ENCODE assay signal across 24 cellular contexts in the genomic region with DNA sequence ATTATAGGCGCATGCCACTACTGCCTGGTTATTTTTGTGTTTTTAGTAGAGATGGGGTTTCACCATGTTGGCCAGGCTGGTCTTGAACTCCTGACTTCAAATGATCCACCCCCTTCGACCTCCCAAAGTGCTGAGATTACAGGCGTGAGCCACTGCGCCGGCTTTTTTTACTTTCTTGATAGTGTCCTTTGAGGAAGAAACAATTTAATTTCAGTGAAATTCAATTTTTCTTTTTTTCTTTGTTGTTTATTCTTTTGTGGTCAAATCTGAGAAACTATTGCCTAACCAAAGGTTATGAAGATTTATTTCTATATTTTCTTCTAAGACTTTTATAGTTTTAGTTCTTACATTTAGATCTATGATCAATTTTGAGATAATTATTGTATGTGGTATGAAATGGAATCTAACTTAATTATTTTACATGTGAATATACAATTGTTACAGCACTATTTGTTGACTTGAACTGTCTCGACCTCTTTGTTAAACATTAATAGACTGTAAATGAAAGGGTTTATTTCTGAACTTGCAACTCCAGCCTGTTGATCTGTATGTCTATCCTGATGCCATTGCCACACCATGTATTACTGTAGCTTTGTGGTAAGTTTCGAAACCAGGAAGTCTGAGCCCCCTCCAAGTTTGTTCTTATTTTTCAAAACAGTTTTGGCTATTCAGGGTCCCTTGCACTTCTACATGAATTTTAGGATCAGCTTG. TPM values are rescaled to one million over a fixed set of nuclear protein-coding genes. Genes with fewer than 3 reads are reported as not detected.
DNase-seq lines count a peak whose midpoint lies in the region; ATAC-seq and TF ChIP-seq lines count a peak whose summit lies in the region.
"Had no signal": no experiment of that assay in that cellular context is flagged by ENCODE, and none has a peak within 500 bp of the region (broad histone marks: within the 10 kb centered on the region; RNA-seq: fewer than 3 reads in every experiment).

No MANE protein-coding gene starts in this region.

- H3K27ac ChIP-seq in right atrium auricular region, result no peak overlapping the region
- peak overlapping the region; percentile 47 for H3K27ac ChIP-seq in VCaP
- H3K27ac ChIP-seq: SJCRH30, tibial nerve had no signal

- no peak overlapping the region for H3K4me3 Mint-ChIP-seq in activated T-helper 2 cell treated with anti-CD3 and anti-CD28 coated beads, Interferon-gamma antibody, Interleukin-2, Interleukin-4, amounts not matched to agents 10 μg/mL and 5 μg/mL and 100 μg/mL, durations not matched to agents 14 hours and 24 hours and 36 hours (ENCODE audit: low read depth)
- H3K4me3 Mint-ChIP-seq: endodermal cell; memory B cell; nephron; T-helper 2 cell treated with Interferon-gamma antibody and Interleukin-4, amounts not matched to agents 5 μg/mL and 100 μg/mL, for 36 hours had no signal

- intact Hi-C loops in left ventricle myocardium superior (cut with micrococcal nuclease) (no loop called here), left colon (cut with DNase I, micrococcal nuclease) (no loop called here)
- intact Hi-C loops in activated T-helper 2 cell treated with anti-CD3 and anti-CD28 coated beads, Interferon-gamma antibody, Interleukin-2, Interleukin-4, amounts not matched to agents 10 μg/mL and 5 μg/mL and 100 μg/mL, durations not matched to agents 14 hours and 24 hours and 36 hours (cut with micrococcal nuclease), result no loop called here

- no peaks in the 10 kb centered on the region for H3K36me3 ChIP-seq in right atrium auricular region
- H3K36me3 ChIP-seq: SJCRH30, tibial nerve had no signal

- TF ChIP-seq CTCF in right atrium auricular region (IDR thresholded peaks at IDR 0.05), result no peak
- TF ChIP-seq CTCF in VCaP (conservative IDR thresholded peaks at IDR 0.05), result no peak

- DNase-seq in right atrium auricular region (ENCODE audit: low spot score) (peak; percentile 50), left ventricle myocardium superior (no peak), left colon (no peak)
- no peak for DNase-seq in activated T-helper 2 cell treated with anti-CD3 and anti-CD28 coated beads, Interferon-gamma antibody, Interleukin-2, Interleukin-4, amounts not matched to agents 10 μg/mL and 5 μg/mL and 100 μg/mL, durations not matched to agents 14 hours and 24 hours and 36 hours (ENCODE audit: low spot score)
- DNase-seq: 8988T; activated CD4-positive, alpha-beta T cell treated with anti-CD3 and anti-CD28 coated beads for 1 hour; activated effector memory CD4-positive, alpha-beta T cell treated with anti-CD3 and anti-CD28 coated beads, Interleukin-2, amount 50 U/mL, for 16 hours; C1 segment of cervical spinal cord; endodermal cell; HCEC 1CT; NCI-H1436 treated with DMSO at 0.1 percent for 48 hours; SJCRH30; stimulated activated CD4-positive, alpha-beta T cell treated with anti-CD3 and anti-CD28 coated beads, Interleukin-15, amount 100 ng/mL, for 24 hours; stimulated activated naive CD4-positive, alpha-beta T cell had no signal

- H3K4me1 Mint-ChIP-seq in activated T-helper 2 cell treated with anti-CD3 and anti-CD28 coated beads, Interferon-gamma antibody, Interleukin-2, Interleukin-4, amounts not matched to agents 10 μg/mL and 5 μg/mL and 100 μg/mL, durations not matched to agents 14 hours and 24 hours and 36 hours (ENCODE audit: low read depth), result peaks cover 8% of the 10 kb centered on the region
- H3K4me1 Mint-ChIP-seq: memory B cell had no signal

- ATAC-seq in left ventricle myocardium superior (no peak), left colon (peak; percentile 69), GM21423 (IDR thresholded peaks at IDR 0.05; ENCODE audit: unreplicated experiment) (no peak), GM19023 (IDR thresholded peaks at IDR 0.05; ENCODE audit: unreplicated experiment) (no peak), HG02870 (IDR thresholded peaks at IDR 0.05; ENCODE audit: unreplicated experiment) (no peak)

- H3K4me3 ChIP-seq in right atrium auricular region, result no peak overlapping the region
- H3K4me3 ChIP-seq: SJCRH30, tibial nerve had no signal

- H3K9me3 ChIP-seq in right atrium auricular region, result peaks cover 0 to 3% of the 10 kb centered on the region in 2 donors
- H3K9me3 ChIP-seq: SJCRH30 had no signal

- no peaks in the 10 kb centered on the region for H3K36me3 Mint-ChIP-seq in activated T-helper 2 cell treated with anti-CD3 and anti-CD28 coated beads, Interferon-gamma antibody, Interleukin-2, Interleukin-4, amounts not matched to agents 10 μg/mL and 5 μg/mL and 100 μg/mL, durations not matched to agents 14 hours and 24 hours and 36 hours (ENCODE audit: low read depth)

- no peaks in the 10 kb centered on the region for H3K27me3 ChIP-seq in right atrium auricular region
- H3K27me3 ChIP-seq: SJCRH30, tibial nerve had no signal

- H3K27ac Mint-ChIP-seq in activated T-helper 2 cell treated with anti-CD3 and anti-CD28 coated beads, Interferon-gamma antibody, Interleukin-2, Interleukin-4, amounts not matched to agents 10 μg/mL and 5 μg/mL and 100 μg/mL, durations not matched to agents 14 hours and 24 hours and 36 hours, result no peak overlapping the region
- H3K27ac Mint-ChIP-seq: endodermal cell; memory B cell; nephron; T-helper 2 cell treated with Interferon-gamma antibody and Interleukin-4, amounts not matched to agents 5 μg/mL and 100 μg/mL, for 36 hours had no signal

- H3K9me3 Mint-ChIP-seq in activated T-helper 2 cell treated with anti-CD3 and anti-CD28 coated beads, Interferon-gamma antibody, Interleukin-2, Interleukin-4, amounts not matched to agents 10 μg/mL and 5 μg/mL and 100 μg/mL, durations not matched to agents 14 hours and 24 hours and 36 hours, result peaks cover 10% of the 10 kb centered on the region

- H3K27me3 Mint-ChIP-seq in activated T-helper 2 cell treated with anti-CD3 and anti-CD28 coated beads, Interferon-gamma antibody, Interleukin-2, Interleukin-4, amounts not matched to agents 10 μg/mL and 5 μg/mL and 100 μg/mL, durations not matched to agents 14 hours and 24 hours and 36 hours (ENCODE audit: low read depth), result peaks cover 16% of the 10 kb centered on the region
- H3K27me3 Mint-ChIP-seq: memory B cell had no signal

- H3K4me1 ChIP-seq in right atrium auricular region, result peaks cover 0 to 26% of the 10 kb centered on the region in 2 donors

RNA-seq across cellular contexts. Expression of gene RASSF4, which starts 19.8 kb away (rescaled TPM):
- total RNA-seq in right atrium auricular region (10 to 100 TPM; 43.3 to 43.4 TPM), left ventricle myocardium superior (93.5 TPM), left colon (10 to 100 TPM; 29.4 to 44.7 TPM)
- total RNA-seq in activated T-helper 2 cell treated with anti-CD3 and anti-CD28 coated beads, Interferon-gamma antibody, Interleukin-2, Interleukin-4, amounts not matched to agents 10 μg/mL and 5 μg/mL and 100 μg/mL, durations not matched to agents 14 hours and 24 hours and 36 hours, result 0.66 and 1.7 TPM in 2 replicates

RNA-seq across cellular contexts. Expression of gene TMEM72, which starts 28.7 kb away (rescaled TPM):
- total RNA-seq in right atrium auricular region, result under 1 TPM in 1 of 2 donors, not detected in 1; 0.15 TPM
- not detected for total RNA-seq in left ventricle myocardium superior
- 10 to 100 TPM; 25.0 to 33.1 TPM for total RNA-seq in left colon
- total RNA-seq in activated T-helper 2 cell treated with anti-CD3 and anti-CD28 coated beads, Interferon-gamma antibody, Interleukin-2, Interleukin-4, amounts not matched to agents 10 μg/mL and 5 μg/mL and 100 μg/mL, durations not matched to agents 14 hours and 24 hours and 36 hours, result not detected in 2 replicates
- total RNA-seq: endodermal cell, LHCN-M2, pulmonary artery endothelial cell had no signal

RNA-seq across cellular contexts. Expression of gene DEPP1, which starts 38.8 kb away (rescaled TPM):
- 100 to 1,000 TPM in 1 of 2 donors, 10 to 100 TPM in 1; 68.8 to 143 TPM for total RNA-seq in right atrium auricular region
- total RNA-seq in left ventricle myocardium superior, result 32.2 TPM
- 10 to 100 TPM; 13.4 to 17.1 TPM for total RNA-seq in left colon
- 0.64 and 1.5 TPM in 2 replicates for total RNA-seq in activated T-helper 2 cell treated with anti-CD3 and anti-CD28 coated beads, Interferon-gamma antibody, Interleukin-2, Interleukin-4, amounts not matched to agents 10 μg/mL and 5 μg/mL and 100 μg/mL, durations not matched to agents 14 hours and 24 hours and 36 hours

Comparison
In these comparisons a context has a peak if more than half of its experiments do, and no peak if none do; other contexts are left out.
1. RNA of gene RASSF4, which starts 19.8 kb away (total RNA-seq): 93.5 TPM in left ventricle myocardium superior (single experiment), 29.4 to 44.7 TPM in left colon and 43.3 to 43.4 TPM in right atrium auricular region; 0.66 to 1.7 TPM in activated T-helper 2 cell treated with anti-CD3 and anti-CD28 coated beads, Interferon-gamma antibody, Interleukin-2, Interleukin-4, amounts not matched to agents 10 μg/mL and 5 μg/mL and 100 μg/mL, durations not matched to agents 14 hours and 24 hours and 36 hours; every median in the first group is over 10 times any median in the second.
2. RNA of gene TMEM72, which starts 28.7 kb away (total RNA-seq): 25.0 to 33.1 TPM in left colon; 0.15 TPM in right atrium auricular region, not detected in left ventricle myocardium superior (single experiment) and not detected in activated T-helper 2 cell treated with anti-CD3 and anti-CD28 coated beads, Interferon-gamma antibody, Interleukin-2, Interleukin-4, amounts not matched to agents 10 μg/mL and 5 μg/mL and 100 μg/mL, durations not matched to agents 14 hours and 24 hours and 36 hours; every median in the first group is over 10 times any median in the second.